22 cellular contexts compared by ENCODE assay signal in genomic region chr4:171203425-171203824, GRCh38.
DNase-seq lines count a peak whose midpoint lies in the region; ATAC-seq and TF ChIP-seq lines count a peak whose summit lies in the region.
"Had no signal": no experiment of that assay in that cellular context is flagged by ENCODE, and none has a peak within 500 bp of the region (broad histone marks: within the 10 kb centered on the region; RNA-seq: fewer than 3 reads in every experiment).

No MANE protein-coding gene starts in this region.

- H4K8ac ChIP-seq in trophoblast cell (ENCODE audit: low read depth, low read length) (no peak overlapping the region), neuronal stem cell (ENCODE audit: low read depth, low read length) (no peak overlapping the region)

- intact Hi-C loops in sciatic nerve (cut with DNase I) = no loop called here

- H3K9me3 ChIP-seq in trophoblast cell (ENCODE audit: insufficient read depth, low read depth, low read length) = no peaks in the 10 kb centered on the region
- H3K9me3 ChIP-seq in neuronal stem cell (replicated peaks in 1 of 2; ENCODE audit: control insufficient read depth in 2 of 2, insufficient read depth in 1 of 2, low read depth in 1 of 2, low read length in 2 of 2) = no peaks in the 10 kb centered on the region
- H3K9me3 ChIP-seq: esophagus squamous epithelium, HAP-1, tibial artery had no signal

- H3K14ac ChIP-seq in trophoblast cell (ENCODE audit: low read length) (no peak overlapping the region), neuronal stem cell (ENCODE audit: low read length) (no peak overlapping the region)

- H2BK12ac ChIP-seq in trophoblast cell (ENCODE audit: low read length) = no peak overlapping the region
- H2BK12ac ChIP-seq in neuronal stem cell (ENCODE audit: low read length) = no peak overlapping the region

- CTCF ChIA-PET in RWPE1 (lab: Yijun Ruan, JAX) = no interaction called here

- H2BK120ac ChIP-seq in trophoblast cell (ENCODE audit: insufficient read depth, low read length, poor library complexity) (no peak overlapping the region), neuronal stem cell (ENCODE audit: low read depth, low read length) (no peak overlapping the region)

- TF ChIP-seq CTCF in RWPE1 (conservative IDR thresholded peaks at IDR 0.05; ENCODE audit: low read depth) (no peak), choroid plexus epithelial cell (conservative IDR thresholded peaks at IDR 0.05; ENCODE audit: low read depth, low read length) (no peak)

- no peak overlapping the region for H3K4me2 ChIP-seq in trophoblast cell (ENCODE audit: low read length)
- H3K4me2 ChIP-seq in neuronal stem cell (ENCODE audit: insufficient read depth, low read length, poor library complexity, severe bottlenecking) = no peak overlapping the region

- H3K79me1 ChIP-seq in trophoblast cell (ENCODE audit: low read length) (no peaks in the 10 kb centered on the region), neuronal stem cell (ENCODE audit: low read depth, low read length) (no peaks in the 10 kb centered on the region)

- no peak overlapping the region for H4K91ac ChIP-seq in trophoblast cell (ENCODE audit: low read depth, low read length)
- H4K91ac ChIP-seq in neuronal stem cell (ENCODE audit: low read depth, low read length, poor library complexity) = no peak overlapping the region

- peak; percentile 84 for DNase-seq in ELR (ENCODE audit: low read depth)
- peak; percentile 55 for DNase-seq in RWPE1 (ENCODE audit: low spot score)
- DNase-seq in choroid plexus epithelial cell (ENCODE audit: low read depth) = peak; percentile 10
- peak; percentile 74 to 78 for DNase-seq in trophoblast cell
- DNase-seq in ureter (ENCODE audit: low spot score) = no peak
- no peak for DNase-seq in sciatic nerve (ENCODE audit: low spot score)
- no peak for DNase-seq in NCI-H146 (lab: John Stamatoyannopoulos, UW)
- no peak for DNase-seq in neuronal stem cell (ENCODE audit: low spot score)
- DNase-seq: activated CD8-positive, alpha-beta T cell treated with anti-CD3 and anti-CD28 coated beads for 36 hours; AML-193; aorta; DMS79 treated with DMSO at 0.1 percent for 48 hours; esophagus squamous epithelium; left ventricle myocardium inferior; naive B cell; NCI-H1436 treated with DMSO at 0.1 percent for 48 hours; NCI-H510A; retina; stimulated activated CD8-positive, alpha-beta memory T cell treated with anti-CD3 and anti-CD28 coated beads, Interleukin-4, amount 100 ng/mL, for 48 hours; tibial artery had no signal

- no peak overlapping the region for H2BK5ac ChIP-seq in trophoblast cell (ENCODE audit: low read depth, low read length, poor library complexity)
- no peak overlapping the region for H2BK5ac ChIP-seq in neuronal stem cell (ENCODE audit: low read length)

- H3K27ac ChIP-seq in RWPE1 (no peak overlapping the region), trophoblast cell (ENCODE audit: low read depth, low read length) (no peak overlapping the region), neuronal stem cell (replicated peaks; ENCODE audit: low read length) (no peak overlapping the region)
- H3K27ac ChIP-seq: esophagus squamous epithelium, left ventricle myocardium inferior, tibial artery, VCaP had no signal

- H3K79me2 ChIP-seq in trophoblast cell (ENCODE audit: control insufficient read depth, insufficient read depth, low read length, poor library complexity) = no peaks in the 10 kb centered on the region

- no CpG with 5 or more reads among the region's 2 CpGs for WGBS in trophoblast cell (ENCODE audit: extremely low coverage, insufficient coverage, insufficient read length)
- 100% methylated on average over 1 of the region's 2 CpGs; no CpG with 5 or more reads in 1 of the 2 donors for WGBS in neuronal stem cell (ENCODE audit: extremely low coverage in 2 of 2, insufficient read length in 2 of 2, insufficient replicate concordance in 1 of 2), 2 donors

- no peak overlapping the region for H3K23ac ChIP-seq in trophoblast cell (ENCODE audit: low read length)
- no peak overlapping the region for H3K23ac ChIP-seq in neuronal stem cell (ENCODE audit: low read depth, low read length, poor library complexity)

- POLR2A ChIA-PET in RWPE1 (lab: Yijun Ruan, JAX; ENCODE audit: low non-redundant PET) = no interaction called here

- H3K18ac ChIP-seq in trophoblast cell (ENCODE audit: low read length) (no peak overlapping the region), neuronal stem cell (ENCODE audit: low read length) (no peak overlapping the region)

- H3K27me3 ChIP-seq in trophoblast cell (ENCODE audit: insufficient read depth, low read length) = no peaks in the 10 kb centered on the region
- H3K27me3 ChIP-seq in neuronal stem cell (ENCODE audit: control insufficient read depth in 3 of 3, insufficient read depth in 3 of 3, low read depth in 1 of 3, low read length in 3 of 3) = no peaks in the 10 kb centered on the region
- H3K27me3 ChIP-seq: esophagus squamous epithelium, tibial artery had no signal

- H2AFZ ChIP-seq in trophoblast cell (ENCODE audit: insufficient read depth, low read length, poor library complexity) (no peak overlapping the region), neuronal stem cell (ENCODE audit: low read length) (no peak overlapping the region)

- ATAC-seq in sciatic nerve = no peak
- ATAC-seq: activated CD8-positive, alpha-beta T cell treated with anti-CD3 and anti-CD28 coated beads for 36 hours had no signal

- no peak overlapping the region for H4K12ac ChIP-seq in trophoblast cell (ENCODE audit: low read depth, low read length)

- H3K4me1 ChIP-seq in trophoblast cell (ENCODE audit: control insufficient read depth in 1 of 2, insufficient read depth in 2 of 2, low read length in 2 of 2) (no peaks in the 10 kb centered on the region), neuronal stem cell (ENCODE audit: control insufficient read depth in 2 of 2, insufficient read depth in 1 of 2, low read depth in 1 of 2, low read length in 2 of 2) (no peaks in the 10 kb centered on the region)
- H3K4me1 ChIP-seq: esophagus squamous epithelium, HAP-1, left ventricle myocardium inferior, tibial artery had no signal

- no peaks in the 10 kb centered on the region for H3K36me3 ChIP-seq in trophoblast cell (ENCODE audit: control insufficient read depth in 1 of 2, insufficient read depth in 2 of 2, low read length in 2 of 2)
- H3K36me3 ChIP-seq in neuronal stem cell (replicated peaks in 1 of 2; ENCODE audit: control insufficient read depth in 2 of 2, insufficient read depth in 2 of 2, low read length in 2 of 2) = no peaks in the 10 kb centered on the region
- H3K36me3 ChIP-seq: esophagus squamous epithelium, HAP-1, left ventricle myocardium inferior, tibial artery had no signal

- H2AK5ac ChIP-seq in trophoblast cell (ENCODE audit: low read length) (no peak overlapping the region), neuronal stem cell (ENCODE audit: low read depth, low read length) (no peak overlapping the region)

- H3K9ac ChIP-seq in trophoblast cell (ENCODE audit: low read length) (no peak overlapping the region), neuronal stem cell (ENCODE audit: low read depth, low read length, poor library complexity) (no peak overlapping the region)

- H3K4me3 ChIP-seq in choroid plexus epithelial cell (ENCODE audit: low read depth, low read length) = no peak overlapping the region
- no peak overlapping the region for H3K4me3 ChIP-seq in trophoblast cell (ENCODE audit: low read depth, low read length)
- H3K4me3 ChIP-seq in neuronal stem cell (ENCODE audit: low read length in 2 of 2) = no peak overlapping the region
- H3K4me3 ChIP-seq: esophagus squamous epithelium, HAP-1, left ventricle myocardium inferior, tibial artery had no signal

- no peak overlapping the region for H2BK15ac ChIP-seq in neuronal stem cell (ENCODE audit: low read length)

- H3K4ac ChIP-seq in trophoblast cell (ENCODE audit: low read depth, low read length) (no peak overlapping the region), neuronal stem cell (ENCODE audit: low read length) (no peak overlapping the region)

Comparison
In these comparisons a context has a peak if more than half of its experiments do, and no peak if none do; other contexts are left out.
1. DNase-seq: peak in ELR (single experiment), RWPE1 (single experiment), choroid plexus epithelial cell (single experiment) and trophoblast cell (2 of 2); none in ureter (single experiment), sciatic nerve (single experiment), NCI-H146 (single experiment) and neuronal stem cell (single experiment).